In the genomic region with DNA sequence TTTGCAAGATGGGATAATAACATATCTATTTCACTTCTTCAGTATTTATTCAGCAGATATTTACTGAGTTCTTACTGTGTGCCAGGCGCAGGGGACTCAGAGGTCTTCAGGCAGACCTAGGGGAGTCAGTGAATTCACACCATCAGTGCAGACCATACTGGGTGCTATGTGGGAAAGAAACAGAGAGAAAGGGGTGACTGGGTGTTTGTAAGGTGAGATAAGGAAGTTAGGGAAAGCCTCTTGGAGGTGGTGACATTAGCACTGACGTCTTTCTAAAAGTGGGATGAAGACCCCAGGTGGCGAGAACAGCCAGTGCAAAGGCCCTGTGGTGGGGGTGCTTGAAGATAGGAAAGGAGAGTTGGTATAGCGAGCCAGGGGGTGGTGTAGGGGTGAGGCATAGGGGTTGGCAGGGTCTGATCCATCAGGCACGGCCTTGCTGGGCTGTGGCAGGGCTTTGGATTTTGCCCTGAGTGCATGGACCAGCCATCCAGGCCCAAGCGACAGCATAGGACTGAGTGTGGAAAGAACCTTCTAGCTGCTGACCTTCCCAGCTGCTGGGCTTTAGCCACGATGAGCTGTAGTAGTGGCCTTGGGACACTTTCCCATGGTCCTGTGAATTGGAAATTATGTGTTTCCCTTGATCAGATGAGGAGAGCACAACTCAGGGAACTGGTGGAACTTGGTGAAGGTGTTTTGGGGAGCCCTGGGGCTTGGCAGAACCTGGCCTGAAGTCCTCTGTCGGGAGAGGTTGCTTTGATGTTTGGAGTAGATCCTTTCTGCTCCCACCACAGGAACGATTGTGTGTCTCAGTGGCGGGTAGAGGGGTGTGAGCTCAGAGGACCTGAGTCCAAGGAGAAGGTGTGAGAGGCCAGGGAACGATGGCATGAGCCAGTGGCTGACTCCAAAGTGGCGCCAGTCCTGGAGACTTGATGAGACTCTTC, we compare ENCODE assay signal across 16 cellular contexts. TPM values are rescaled to one million over a fixed set of nuclear protein-coding genes. Genes with fewer than 3 reads are reported as not detected.
DNase-seq lines count a peak whose midpoint lies in the region; ATAC-seq and TF ChIP-seq lines count a peak whose summit lies in the region.
"Had no signal": no experiment of that assay in that cellular context is flagged by ENCODE, and none has a peak within 500 bp of the region (broad histone marks: within the 10 kb centered on the region; RNA-seq: fewer than 3 reads in every experiment).

No MANE protein-coding gene starts in this region.

- H3K27ac Mint-ChIP-seq in activated naive CD8-positive, alpha-beta T cell treated with anti-CD3 and anti-CD28 coated beads, Interleukin-2, amount 10 ng/mL, durations not matched to agents 7 days and 5 days: peak overlapping the region; percentile 85
- no peak overlapping the region for H3K27ac Mint-ChIP-seq in activated naive CD8-positive, alpha-beta T cell treated with anti-CD3 and anti-CD28 coated beads, Interleukin-2, amount 50 U/mL, for 24 hours
- peak overlapping the region in 4 of 6 donors; percentile 29 to 50 (median 40) for H3K27ac Mint-ChIP-seq in immature natural killer cell

- peaks cover 55% of the 10 kb centered on the region for H3K4me1 Mint-ChIP-seq in activated naive CD8-positive, alpha-beta T cell treated with anti-CD3 and anti-CD28 coated beads, Interleukin-2, amount 10 ng/mL, durations not matched to agents 7 days and 5 days
- H3K4me1 Mint-ChIP-seq in activated naive CD8-positive, alpha-beta T cell treated with anti-CD3 and anti-CD28 coated beads, Interleukin-2, amount 50 U/mL, for 24 hours: peaks cover 55% of the 10 kb centered on the region
- H3K4me1 Mint-ChIP-seq in immature natural killer cell: peaks cover 34 to 36% of the 10 kb centered on the region in 2 donors

- H3K4me3 ChIP-seq in transverse colon: no peak overlapping the region

- in situ Hi-C loops in transverse colon (cut with MboI; ENCODE audit: low pct_ligation_motif_present in 1 of 4, low pct_unique_long_range_greater_than_20kb in 1 of 4, low sequenced_read_pairs in 3 of 4): loop anchor here (5.0 to 25.0 kb wide), 3 partner anchors 102 to 295 kb away; no protein-coding TSS in a partner anchor

- peaks cover 20 to 51% (median 40%) of the 10 kb centered on the region in 4 donors for H3K4me1 ChIP-seq in transverse colon

- no peak for TF ChIP-seq POLR2A in transverse colon (IDR thresholded peaks at IDR 0.05)

- H3K4me3 Mint-ChIP-seq in activated naive CD8-positive, alpha-beta T cell treated with anti-CD3 and anti-CD28 coated beads, Interleukin-2, amount 10 ng/mL, durations not matched to agents 7 days and 5 days: peak overlapping the region; percentile 65
- H3K4me3 Mint-ChIP-seq in activated naive CD8-positive, alpha-beta T cell treated with anti-CD3 and anti-CD28 coated beads, Interleukin-2, amount 50 U/mL, for 24 hours: no peak overlapping the region
- H3K4me3 Mint-ChIP-seq in immature natural killer cell: peak overlapping the region in 1 of 5 donors; percentile 67

- no peak for TF ChIP-seq CTCF in transverse colon (IDR thresholded peaks at IDR 0.05)

- H3K9me3 ChIP-seq in transverse colon: no peaks in the 10 kb centered on the region

- H3K9me3 Mint-ChIP-seq in activated naive CD8-positive, alpha-beta T cell treated with anti-CD3 and anti-CD28 coated beads, Interleukin-2, amount 10 ng/mL, durations not matched to agents 7 days and 5 days: no peaks in the 10 kb centered on the region
- H3K9me3 Mint-ChIP-seq in activated naive CD8-positive, alpha-beta T cell treated with anti-CD3 and anti-CD28 coated beads, Interleukin-2, amount 50 U/mL, for 24 hours: no peaks in the 10 kb centered on the region
- no peaks in the 10 kb centered on the region for H3K9me3 Mint-ChIP-seq in immature natural killer cell

- H3K27me3 Mint-ChIP-seq in activated naive CD8-positive, alpha-beta T cell treated with anti-CD3 and anti-CD28 coated beads, Interleukin-2, amount 10 ng/mL, durations not matched to agents 7 days and 5 days: no peaks in the 10 kb centered on the region
- H3K27me3 Mint-ChIP-seq in activated naive CD8-positive, alpha-beta T cell treated with anti-CD3 and anti-CD28 coated beads, Interleukin-2, amount 50 U/mL, for 24 hours: peaks cover 4% of the 10 kb centered on the region
- peaks cover 4 to 11% (median 7%) of the 10 kb centered on the region in 3 donors for H3K27me3 Mint-ChIP-seq in immature natural killer cell (ENCODE audit: low read depth in 3 of 3)

- TF ChIP-seq EP300 in transverse colon (IDR thresholded peaks at IDR 0.05; ENCODE audit: low read depth): no peak

- ATAC-seq in activated naive CD8-positive, alpha-beta T cell treated with anti-CD3 and anti-CD28 coated beads, Interleukin-2, amount 10 ng/mL, durations not matched to agents 7 days and 5 days (ENCODE audit: low read depth): no peak
- ATAC-seq in activated naive CD8-positive, alpha-beta T cell treated with anti-CD3 and anti-CD28 coated beads, Interleukin-2, amount 50 U/mL, for 24 hours: no peak
- ATAC-seq in GM19035 (IDR thresholded peaks at IDR 0.05; ENCODE audit: unreplicated experiment): no peak
- ATAC-seq: Panc1, SK-N-SH treated with all-trans-retinoic acid at 6 μM for 48 hours had no signal

- POLR2A ChIA-PET in activated naive CD8-positive, alpha-beta T cell treated with anti-CD3 and anti-CD28 coated beads, Interleukin-2, amount 10 ng/mL, durations not matched to agents 7 days and 5 days (lab: Charles Lee): interaction anchor here (0.6 to 10.3 kb wide), 7 partner anchors 22 to 94 kb away, joined by 3 to 223 read pairs (median 68); no protein-coding TSS in a partner anchor

- DNase-seq in activated naive CD8-positive, alpha-beta T cell treated with anti-CD3 and anti-CD28 coated beads, Interleukin-2, amount 10 ng/mL, durations not matched to agents 7 days and 5 days: no peak
- no peak for DNase-seq in activated naive CD8-positive, alpha-beta T cell treated with anti-CD3 and anti-CD28 coated beads, Interleukin-2, amount 50 U/mL, for 24 hours
- no peak for DNase-seq in immature natural killer cell
- DNase-seq in transverse colon: no peak
- no peak for DNase-seq in NCI-H2196 treated with DMSO at 0.1 percent for 48 hours (lab: John Stamatoyannopoulos, UW; ENCODE audit: unreplicated experiment)
- DNase-seq: NCI-H187; NCI-H526 treated with DMSO at 0.1 percent for 48 hours; stimulated activated naive CD4-positive, alpha-beta T cell treated with Interleukin-2 at 50 U/mL for 16 hours; WERI-Rb-1 had no signal

- intact Hi-C loops in transverse colon (cut with DNase I; ENCODE audit: low total_unique reads): loop anchor here (10.0 kb wide), 3 partner anchors 95 to 185 kb away; no protein-coding TSS in a partner anchor

- 95 to 100% methylated on average over 5 to 12 of the region's 12 CpGs for WGBS in transverse colon (ENCODE audit: low coverage in 1 of 2), 2 donors

- peak overlapping the region; percentile 47 to 68 (median 58) for H3K27ac ChIP-seq in transverse colon
- H3K27ac ChIP-seq: WERI-Rb-1 had no signal

- no peaks in the 10 kb centered on the region for H3K27me3 ChIP-seq in transverse colon

- H3K36me3 Mint-ChIP-seq in activated naive CD8-positive, alpha-beta T cell treated with anti-CD3 and anti-CD28 coated beads, Interleukin-2, amount 10 ng/mL, durations not matched to agents 7 days and 5 days: peaks cover 4% of the 10 kb centered on the region
- H3K36me3 Mint-ChIP-seq in activated naive CD8-positive, alpha-beta T cell treated with anti-CD3 and anti-CD28 coated beads, Interleukin-2, amount 50 U/mL, for 24 hours (ENCODE audit: low read depth): peaks cover 1% of the 10 kb centered on the region
- no peaks in the 10 kb centered on the region for H3K36me3 Mint-ChIP-seq in immature natural killer cell

- no peaks in the 10 kb centered on the region for H3K36me3 ChIP-seq in transverse colon
- H3K36me3 ChIP-seq: WERI-Rb-1 had no signal

RNA-seq across cellular contexts. Expression of gene SOCS1, which starts 3.9 kb away (rescaled TPM):
- total RNA-seq in activated naive CD8-positive, alpha-beta T cell treated with anti-CD3 and anti-CD28 coated beads, Interleukin-2, amount 10 ng/mL, durations not matched to agents 7 days and 5 days: 100 to 1,000 TPM; 165 to 176 TPM
- 10 to 100 TPM; 14.0 to 24.4 (median 14.5) TPM for polyA plus RNA-seq in immature natural killer cell
- 10 to 100 TPM in 2 of 4 donors, 1 to 10 TPM in 2; 2.2 to 17.6 (median 10.8) TPM for total RNA-seq in transverse colon

RNA-seq across cellular contexts. Expression of gene TNP2, which starts 9.2 kb away (rescaled TPM):
- not detected for total RNA-seq in activated naive CD8-positive, alpha-beta T cell treated with anti-CD3 and anti-CD28 coated beads, Interleukin-2, amount 10 ng/mL, durations not matched to agents 7 days and 5 days
- not detected for polyA plus RNA-seq in immature natural killer cell
- total RNA-seq in transverse colon: not detected
- total RNA-seq: cerebellum, mesenteric fat pad, osteocyte, skeletal muscle tissue had no signal

RNA-seq across cellular contexts. Expression of gene PRM3, which starts 13.5 kb away (rescaled TPM):
- total RNA-seq in activated naive CD8-positive, alpha-beta T cell treated with anti-CD3 and anti-CD28 coated beads, Interleukin-2, amount 10 ng/mL, durations not matched to agents 7 days and 5 days: not detected
- not detected for polyA plus RNA-seq in immature natural killer cell
- total RNA-seq in transverse colon: not detected
- total RNA-seq: cerebellum, mesenteric fat pad, osteocyte, skeletal muscle tissue had no signal

RNA-seq across cellular contexts. Expression of gene PRM2, which starts 16.4 kb away (rescaled TPM):
- not detected for total RNA-seq in activated naive CD8-positive, alpha-beta T cell treated with anti-CD3 and anti-CD28 coated beads, Interleukin-2, amount 10 ng/mL, durations not matched to agents 7 days and 5 days
- polyA plus RNA-seq in immature natural killer cell: not detected
- total RNA-seq in transverse colon: not detected
- total RNA-seq: cerebellum, mesenteric fat pad, osteocyte, skeletal muscle tissue had no signal

RNA-seq across cellular contexts. Expression of gene PRM1, which starts 21.2 kb away (rescaled TPM):
- not detected for total RNA-seq in activated naive CD8-positive, alpha-beta T cell treated with anti-CD3 and anti-CD28 coated beads, Interleukin-2, amount 10 ng/mL, durations not matched to agents 7 days and 5 days
- polyA plus RNA-seq in immature natural killer cell: not detected
- not detected for total RNA-seq in transverse colon
- total RNA-seq: cerebellum, mesenteric fat pad, osteocyte, skeletal muscle tissue had no signal

Comparison
In these comparisons a context has a peak if more than half of its experiments do, and no peak if none do; other contexts are left out.
1. RNA of gene SOCS1, which starts 3.9 kb away (total RNA-seq): 165 to 176 TPM in activated naive CD8-positive, alpha-beta T cell treated with anti-CD3 and anti-CD28 coated beads, Interleukin-2, amount 10 ng/mL, durations not matched to agents 7 days and 5 days; 2.2 to 17.6 TPM in transverse colon; every median in the first group is over 4 times any median in the second.